Comparison of ENCODE assay signal across 8 cellular contexts in genomic region chr19:49680473-49681351, GRCh38. TPM values are rescaled to one million over a fixed set of nuclear protein-coding genes. Genes with fewer than 3 reads are reported as not detected.
DNase-seq lines count a peak whose midpoint lies in the region; ATAC-seq and TF ChIP-seq lines count a peak whose summit lies in the region.

No MANE protein-coding gene starts in this region.

- no CpG with 5 or more reads among the region's 40 CpGs for WGBS in neuronal stem cell (ENCODE audit: extremely low coverage in 2 of 2, insufficient read length in 2 of 2, insufficient replicate concordance in 1 of 2), 2 donors
- WGBS in stomach, 5 donors: 32 to 42% (median 36%) methylated on average over 32 to 40 of the region's 40 CpGs

- peak overlapping the region; percentile 2 to 16 for H3K4me3 ChIP-seq in neuronal stem cell (ENCODE audit: low read length in 2 of 2)
- H3K4me3 ChIP-seq in stomach: peak overlapping the region; percentile 8 to 95 (median 23)

- H3K27me3 ChIP-seq in neuronal stem cell (ENCODE audit: control insufficient read depth in 3 of 3, insufficient read depth in 3 of 3, low read depth in 1 of 3, low read length in 3 of 3) (no peaks in the 10 kb centered on the region), stomach (no peaks in the 10 kb centered on the region)

- no peak overlapping the region for H2BK120ac ChIP-seq in neuronal stem cell (ENCODE audit: low read depth, low read length)

- H3K27ac ChIP-seq in neuronal stem cell (replicated peaks; ENCODE audit: low read length): peak overlapping the region; percentile 81
- H3K27ac ChIP-seq in stomach: peak overlapping the region; percentile 28 to 95 (median 71)

- H2BK12ac ChIP-seq in neuronal stem cell (ENCODE audit: low read length): no peak overlapping the region

- H3K4me1 ChIP-seq in neuronal stem cell (ENCODE audit: control insufficient read depth in 2 of 2, insufficient read depth in 1 of 2, low read depth in 1 of 2, low read length in 2 of 2) (peaks cover 17 to 21% of the 10 kb centered on the region in 2 donors), stomach (peaks cover 39 to 47% (median 45%) of the 10 kb centered on the region in 4 donors)

- H3K9ac ChIP-seq in neuronal stem cell (ENCODE audit: low read depth, low read length, poor library complexity): no peak overlapping the region

- H3K18ac ChIP-seq in neuronal stem cell (ENCODE audit: low read length): peak overlapping the region; percentile 92

- no peak overlapping the region for H2AFZ ChIP-seq in neuronal stem cell (ENCODE audit: low read length)

- H2BK15ac ChIP-seq in neuronal stem cell (ENCODE audit: low read length): peak overlapping the region; percentile 45

- peak overlapping the region; percentile 84 for H2BK5ac ChIP-seq in neuronal stem cell (ENCODE audit: low read length)

- H3K36me3 ChIP-seq in neuronal stem cell (replicated peaks in 1 of 2; ENCODE audit: control insufficient read depth in 2 of 2, insufficient read depth in 2 of 2, low read length in 2 of 2) (peaks cover 37 to 61% of the 10 kb centered on the region in 2 donors), stomach (peaks cover 42 to 59% (median 49%) of the 10 kb centered on the region in 4 donors)

- no peak overlapping the region for H3K14ac ChIP-seq in neuronal stem cell (ENCODE audit: low read length)

- DNase-seq in DMS79 (lab: John Stamatoyannopoulos, UW): peak; percentile 71
- DNase-seq in LoVo (ENCODE audit: low spot score): peak; percentile 81
- DNase-seq in RPMI8226: peak; percentile 89
- DNase-seq in activated effector memory CD4-positive, alpha-beta T cell treated with anti-CD3 and anti-CD28 coated beads, Interleukin-2, amount 50 U/mL, for 16 hours: peak; percentile 98
- peak; percentile 83 for DNase-seq in fibroblast of the conjunctiva (ENCODE audit: low read depth)
- peak; percentile 97 for DNase-seq in neuronal stem cell (ENCODE audit: low spot score)
- DNase-seq in stomach: peak; percentile 93

- ATAC-seq in GM18909 (IDR thresholded peaks at IDR 0.05; ENCODE audit: poor library complexity, unreplicated experiment): no peak

- H3K4ac ChIP-seq in neuronal stem cell (ENCODE audit: low read length): no peak overlapping the region

- H3K9me3 ChIP-seq in neuronal stem cell (replicated peaks in 1 of 2; ENCODE audit: control insufficient read depth in 2 of 2, insufficient read depth in 1 of 2, low read depth in 1 of 2, low read length in 2 of 2) (no peaks in the 10 kb centered on the region), stomach (no peaks in the 10 kb centered on the region)

- no peak overlapping the region for H4K8ac ChIP-seq in neuronal stem cell (ENCODE audit: low read depth, low read length)

- H3K23ac ChIP-seq in neuronal stem cell (ENCODE audit: low read depth, low read length, poor library complexity): peak overlapping the region; percentile 80

- peak overlapping the region; percentile 76 for H2AK5ac ChIP-seq in neuronal stem cell (ENCODE audit: low read depth, low read length)

- H3K4me2 ChIP-seq in neuronal stem cell (ENCODE audit: insufficient read depth, low read length, poor library complexity, severe bottlenecking): peak overlapping the region; percentile 76

- H4K91ac ChIP-seq in neuronal stem cell (ENCODE audit: low read depth, low read length, poor library complexity): no peak overlapping the region

- no peak for TF ChIP-seq EP300 in stomach (IDR thresholded peaks at IDR 0.05)

- intact Hi-C loops in stomach (cut with DNase I; ENCODE audit: low total_unique reads): no loop called here

- peaks cover 21% of the 10 kb centered on the region for H3K79me1 ChIP-seq in neuronal stem cell (ENCODE audit: low read depth, low read length)

- peak in 5 of 7 experiments; percentile 87 to 100 (median 100) for TF ChIP-seq CTCF in stomach (IDR thresholded peaks at IDR 0.05)

- TF ChIP-seq POLR2A in stomach (IDR thresholded peaks at IDR 0.05): no peak

RNA-seq across cellular contexts. Expression of gene PRMT1, which starts 3.6 kb away (rescaled TPM):
- 433 TPM for polyA plus RNA-seq in neuronal stem cell (2013, experiment 1 of 2)
- polyA plus RNA-seq in neuronal stem cell (2013, experiment 2 of 2): 420 TPM
- total RNA-seq in stomach: 100 to 1,000 TPM in 3 of 5 donors, 10 to 100 TPM in 2; 53.3 to 131 (median 104) TPM
- 100 to 1,000 TPM; 102 to 111 (median 111) TPM for polyA plus RNA-seq in stomach

RNA-seq across cellular contexts. Expression of gene ADM5, which starts 8.7 kb away (rescaled TPM):
- polyA plus RNA-seq in neuronal stem cell (2013, experiment 1 of 2): 1.7 TPM
- polyA plus RNA-seq in neuronal stem cell (2013, experiment 2 of 2): 2.0 TPM
- total RNA-seq in stomach: 1 to 10 TPM in 2 of 5 donors, not detected in 3; 1.1 to 1.7 TPM
- polyA plus RNA-seq in stomach: 1 to 10 TPM in 1 of 3 donors, under 1 TPM in 2; 0.61 to 2.5 (median 1.00) TPM

RNA-seq across cellular contexts. Expression of gene CPT1C, which starts 10.2 kb away (rescaled TPM):
- 105 TPM for polyA plus RNA-seq in neuronal stem cell (2013, experiment 1 of 2)
- polyA plus RNA-seq in neuronal stem cell (2013, experiment 2 of 2): 103 TPM
- 10 to 100 TPM in 1 of 5 donors, 1 to 10 TPM in 2, not detected in 2; 1.8 to 35.6 (median 3.0) TPM for total RNA-seq in stomach
- 10 to 100 TPM in 1 of 3 donors, 1 to 10 TPM in 2; 2.4 to 11.0 (median 3.1) TPM for polyA plus RNA-seq in stomach

RNA-seq across cellular contexts. Expression of gene BCL2L12, which starts 15.0 kb away (rescaled TPM):
- polyA plus RNA-seq in neuronal stem cell (2013, experiment 1 of 2): 124 TPM
- 114 TPM for polyA plus RNA-seq in neuronal stem cell (2013, experiment 2 of 2)
- 10 to 100 TPM in 1 of 5 donors, 1 to 10 TPM in 4; 2.3 to 10.7 (median 7.5) TPM for total RNA-seq in stomach
- 10 to 100 TPM; 12.8 to 23.3 (median 22.4) TPM for polyA plus RNA-seq in stomach

RNA-seq across cellular contexts. Expression of gene IRF3, which starts 15.1 kb away (rescaled TPM):
- polyA plus RNA-seq in neuronal stem cell (2013, experiment 1 of 2): 68.3 TPM
- 66.0 TPM for polyA plus RNA-seq in neuronal stem cell (2013, experiment 2 of 2)
- total RNA-seq in stomach: 100 to 1,000 TPM in 4 of 5 donors, 10 to 100 TPM in 1; 28.3 to 380 (median 104) TPM
- polyA plus RNA-seq in stomach: 100 to 1,000 TPM; 104 to 148 (median 114) TPM
